ENCODE assay signal across 11 cellular contexts in the genomic region with DNA sequence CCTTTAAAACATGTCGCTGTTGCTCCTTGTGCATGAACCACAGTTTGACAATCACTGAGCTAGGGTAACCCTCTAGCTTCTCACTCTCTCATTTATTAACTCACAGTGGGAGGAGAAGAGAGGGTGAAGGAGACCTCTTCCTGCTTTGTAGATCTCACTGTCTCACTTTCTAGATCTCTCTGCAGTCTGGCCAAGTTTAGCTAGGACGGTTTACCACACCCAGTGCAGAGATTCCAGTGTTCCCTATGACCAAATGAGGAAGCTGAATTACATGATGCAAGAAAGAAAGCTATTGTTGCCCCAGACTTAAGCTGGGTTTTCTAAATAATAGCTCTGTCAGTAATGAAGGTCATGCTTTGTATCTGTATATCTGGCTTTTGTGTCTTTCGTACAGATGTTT.
DNase-seq lines count a peak whose midpoint lies in the region; ATAC-seq and TF ChIP-seq lines count a peak whose summit lies in the region.
"Had no signal": no experiment of that assay in that cellular context is flagged by ENCODE, and none has a peak within 500 bp of the region (broad histone marks: within the 10 kb centered on the region; RNA-seq: fewer than 3 reads in every experiment).

No MANE protein-coding gene starts in this region.

- TF ChIP-seq CTCF in choroid plexus epithelial cell (conservative IDR thresholded peaks at IDR 0.05; ENCODE audit: low read depth, low read length): no peak
- no peak for TF ChIP-seq CTCF in neural progenitor cell (IDR thresholded peaks at IDR 0.05)
- no peak for TF ChIP-seq CTCF in GM10266 (IDR thresholded peaks at IDR 0.05; ENCODE audit: control insufficient read depth, insufficient read depth, low read depth, missing control alignments)

- H3K27me3 ChIP-seq in MG63 (no peaks in the 10 kb centered on the region), neural progenitor cell (no peaks in the 10 kb centered on the region)

- H3K4me2 ChIP-seq in neural progenitor cell: no peak overlapping the region

- no peak overlapping the region for H3K27ac Mint-ChIP-seq in neural progenitor cell
- H3K27ac Mint-ChIP-seq: activated naive CD4-positive, alpha-beta T cell treated with anti-CD3 and anti-CD28 coated beads for 36 hours had no signal

- ATAC-seq in GM19395 (IDR thresholded peaks at IDR 0.05; ENCODE audit: unreplicated experiment) (peak; percentile 67), GM21717 (IDR thresholded peaks at IDR 0.05; ENCODE audit: unreplicated experiment) (no peak)

- H3K9me3 Mint-ChIP-seq in neural progenitor cell: no peaks in the 10 kb centered on the region

- no peaks in the 10 kb centered on the region for H3K36me3 Mint-ChIP-seq in neural progenitor cell

- H3K4me1 Mint-ChIP-seq in neural progenitor cell: peaks cover 7% of the 10 kb centered on the region

- H3F3A ChIP-seq in neural progenitor cell (ENCODE audit: low read depth): no peaks in the 10 kb centered on the region

- H3K36me3 ChIP-seq in MG63: no peaks in the 10 kb centered on the region
- H3K36me3 ChIP-seq in neural progenitor cell: no peaks in the 10 kb centered on the region

- H3K27ac ChIP-seq in neural progenitor cell: no peak overlapping the region

- DNase-seq in MG63: peak; percentile 0
- DNase-seq in choroid plexus epithelial cell (ENCODE audit: low read depth): peak; percentile 38
- DNase-seq in neural progenitor cell (ENCODE audit: low spot score): no peak
- DNase-seq in GM10266 (ENCODE audit: extremely low spot score): no peak
- no peak for DNase-seq in activated naive CD4-positive, alpha-beta T cell treated with Interleukin-2 at 50 U/mL for 16 hours
- DNase-seq in OCI-M2 (lab: John Stamatoyannopoulos, UW; ENCODE audit: unreplicated experiment): no peak
- DNase-seq: activated CD4-positive, alpha-beta T cell treated with anti-CD3 and anti-CD28 coated beads for 4 hours; activated naive CD4-positive, alpha-beta T cell treated with anti-CD3 and anti-CD28 coated beads for 36 hours; NCI-H2171 treated with DMSO at 0.1 percent for 48 hours had no signal

- H4K20me1 ChIP-seq in neural progenitor cell (ENCODE audit: low read depth): no peaks in the 10 kb centered on the region

- no peak overlapping the region for H3K9ac ChIP-seq in neural progenitor cell

- H3K4me3 ChIP-seq in MG63: no peak overlapping the region
- H3K4me3 ChIP-seq in choroid plexus epithelial cell (ENCODE audit: low read depth, low read length): no peak overlapping the region
- no peak overlapping the region for H3K4me3 ChIP-seq in neural progenitor cell

- H3K4me1 ChIP-seq in neural progenitor cell: no peaks in the 10 kb centered on the region

- H3K27me3 Mint-ChIP-seq in neural progenitor cell (ENCODE audit: insufficient read depth, low read depth): peaks cover 2% of the 10 kb centered on the region

- H3K9me3 ChIP-seq in MG63: no peaks in the 10 kb centered on the region
- no peaks in the 10 kb centered on the region for H3K9me3 ChIP-seq in neural progenitor cell (ENCODE audit: low read depth)

- no peak overlapping the region for H3K4me3 Mint-ChIP-seq in neural progenitor cell
- H3K4me3 Mint-ChIP-seq: activated naive CD4-positive, alpha-beta T cell treated with anti-CD3 and anti-CD28 coated beads for 36 hours had no signal

- H2AFZ ChIP-seq in neural progenitor cell (replicated peaks): peak overlapping the region; percentile 12

- no peaks in the 10 kb centered on the region for H3K79me2 ChIP-seq in neural progenitor cell (ENCODE audit: low read depth)

Comparison
In these comparisons a context has a peak if more than half of its experiments do, and no peak if none do; other contexts are left out.
1. DNase-seq: peak in MG63 (single experiment) and choroid plexus epithelial cell (single experiment); none in neural progenitor cell (single experiment), GM10266 (single experiment), activated naive CD4-positive, alpha-beta T cell treated with Interleukin-2 at 50 U/mL for 16 hours (single experiment) and OCI-M2 (single experiment).